1 cellular context compared by ENCODE assay signal in genomic region chr19:21126078-21126477, GRCh38.
TF ChIP-seq lines count a peak whose summit lies in the region.

No MANE protein-coding gene starts in this region.

TF ChIP-seq in GM12878, 131 proteins besides CTCF, POLR2A, EP300 and RAD21 (continued from another document):
- TF ChIP-seq CUX1 (IDR thresholded peaks at IDR 0.05; ENCODE audit: insufficient replicate concordance, low read depth, low read length) = no peak
- TF ChIP-seq ZBTB40 (IDR thresholded peaks at IDR 0.05; ENCODE audit: borderline replicate concordance) = no peak
- no peak for TF ChIP-seq ZNF622 (IDR thresholded peaks at IDR 0.05)
- no peak for TF ChIP-seq MLLT1 (IDR thresholded peaks at IDR 0.05)
- TF ChIP-seq HSF1 (IDR thresholded peaks at IDR 0.05; ENCODE audit: low read depth, low read length) = no peak
- no peak for TF ChIP-seq TCF12 (IDR thresholded peaks at IDR 0.05; ENCODE audit: low read depth, low read length)
- TF ChIP-seq DPF2 (IDR thresholded peaks at IDR 0.05) = no peak
TF ChIP-seq in GM12878: peak in this region for 0.
